Comparison of ENCODE assay signal across 21 cellular contexts in the genomic region with DNA sequence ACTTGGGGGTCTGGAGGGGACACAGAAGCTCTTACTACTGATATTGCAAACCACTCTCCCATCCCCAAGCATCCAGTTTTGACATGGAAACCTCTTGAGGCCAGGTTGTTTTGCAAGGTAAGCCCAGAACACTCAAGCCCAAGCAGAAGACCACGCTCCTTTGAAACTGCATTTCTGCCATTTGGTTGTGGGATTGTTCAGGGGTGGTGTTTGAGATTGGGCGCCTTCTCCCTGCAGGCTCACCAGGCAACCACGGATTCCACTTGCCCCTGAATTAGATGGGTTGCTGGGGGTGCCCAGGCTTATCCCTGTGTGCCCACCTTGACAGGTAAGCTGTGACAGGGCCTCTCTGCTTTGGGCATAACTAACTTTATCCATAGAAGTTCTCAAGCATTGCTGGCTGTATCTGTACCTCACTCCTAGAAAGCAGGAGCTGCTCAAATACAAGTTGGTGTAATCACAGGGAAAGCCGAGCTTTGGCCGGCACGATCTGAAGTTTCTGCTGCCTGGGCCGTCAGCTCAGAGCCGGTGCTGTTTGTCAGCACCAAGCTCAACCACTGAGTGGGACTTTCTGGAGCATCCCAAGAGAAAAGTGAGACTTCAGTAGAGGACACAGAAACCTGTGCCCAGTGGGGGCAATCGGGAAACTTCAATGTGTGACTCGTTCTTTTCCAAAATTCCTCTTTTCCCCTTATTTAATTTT.
"Had no signal": no experiment of that assay in that cellular context is flagged by ENCODE, and none has a peak within 500 bp of the region (broad histone marks: within the 10 kb centered on the region; RNA-seq: fewer than 3 reads in every experiment).

No MANE protein-coding gene starts in this region.

- H3K4me1 Mint-ChIP-seq: central memory CD8-positive, alpha-beta T cell; memory B cell had no signal

- H3K27ac Mint-ChIP-seq: activated naive CD8-positive, alpha-beta T cell treated with anti-CD3 and anti-CD28 coated beads for 36 hours; activated T-helper 17 cell treated with anti-CD3 and anti-CD28 coated beads, Interleukin-2, amount 50 U/mL, for 72 hours; memory B cell; T-helper 1 cell treated with Interleukin-12 subunit alpha and Interleukin-12 subunit beta and Interleukin-4 antibody, amounts not matched to agents 30 μg/mL and 1 μg/mL, for 36 hours had no signal

- H3K27ac ChIP-seq: body of pancreas, left ventricle myocardium inferior, neutrophil, sigmoid colon, SJCRH30, tibial nerve had no signal

- H3K27me3 ChIP-seq: body of pancreas, SJCRH30 had no signal

- ATAC-seq: activated CD4-positive, CD25-positive, alpha-beta regulatory T cell treated with anti-CD3 and anti-CD28 coated beads, Interleukin-2, amount 50 U/mL, for 24 hours; activated T-helper 17 cell treated with anti-CD3 and anti-CD28 coated beads, Interleukin-2, amount 50 U/mL, for 72 hours; body of pancreas; naive thymus-derived CD8-positive, alpha-beta T cell had no signal

- H3K4me3 ChIP-seq: body of pancreas, left ventricle myocardium inferior, sigmoid colon, SJCRH30, tibial nerve had no signal

- H3K36me3 ChIP-seq: left ventricle myocardium inferior, neutrophil, sigmoid colon, SJCRH30, tibial nerve had no signal

- H3K4me1 ChIP-seq: body of pancreas, left ventricle myocardium inferior, sigmoid colon, SJCRH30 had no signal

- DNase-seq: activated CD4-positive, alpha-beta T cell treated with anti-CD3 and anti-CD28 coated beads, Interleukin-2, amount 50 U/mL, for 4 hours; activated naive CD4-positive, alpha-beta T cell; activated naive CD8-positive, alpha-beta T cell treated with anti-CD3 and anti-CD28 coated beads for 36 hours; activated T-cell treated with anti-CD3 and anti-CD28 coated beads, Interleukin-2, amount 50 U/mL, for 1 hour; amniotic stem cell; body of pancreas; effector memory CD4-positive, alpha-beta T cell; glutamatergic neuron; kidney; left ventricle myocardium inferior; naive thymus-derived CD8-positive, alpha-beta T cell; sigmoid colon; SJCRH30; stimulated activated naive CD4-positive, alpha-beta T cell had no signal

- H3K9me3 Mint-ChIP-seq: activated naive CD8-positive, alpha-beta T cell treated with anti-CD3 and anti-CD28 coated beads for 36 hours; activated T-helper 17 cell treated with anti-CD3 and anti-CD28 coated beads, Interleukin-2, amount 50 U/mL, for 72 hours; central memory CD8-positive, alpha-beta T cell; T-helper 1 cell treated with Interleukin-12 subunit alpha and Interleukin-12 subunit beta and Interleukin-4 antibody, amounts not matched to agents 30 μg/mL and 1 μg/mL, for 36 hours had no signal

- H3K4me3 Mint-ChIP-seq: activated naive CD8-positive, alpha-beta T cell treated with anti-CD3 and anti-CD28 coated beads for 36 hours; activated T-helper 17 cell treated with anti-CD3 and anti-CD28 coated beads, Interleukin-2, amount 50 U/mL, for 72 hours; central memory CD8-positive, alpha-beta T cell; memory B cell; naive thymus-derived CD8-positive, alpha-beta T cell; T-helper 1 cell treated with Interleukin-12 subunit alpha and Interleukin-12 subunit beta and Interleukin-4 antibody, amounts not matched to agents 30 μg/mL and 1 μg/mL, for 36 hours had no signal

- H3K9me3 ChIP-seq: body of pancreas, neutrophil, sigmoid colon, SJCRH30 had no signal
